In the genomic region with DNA sequence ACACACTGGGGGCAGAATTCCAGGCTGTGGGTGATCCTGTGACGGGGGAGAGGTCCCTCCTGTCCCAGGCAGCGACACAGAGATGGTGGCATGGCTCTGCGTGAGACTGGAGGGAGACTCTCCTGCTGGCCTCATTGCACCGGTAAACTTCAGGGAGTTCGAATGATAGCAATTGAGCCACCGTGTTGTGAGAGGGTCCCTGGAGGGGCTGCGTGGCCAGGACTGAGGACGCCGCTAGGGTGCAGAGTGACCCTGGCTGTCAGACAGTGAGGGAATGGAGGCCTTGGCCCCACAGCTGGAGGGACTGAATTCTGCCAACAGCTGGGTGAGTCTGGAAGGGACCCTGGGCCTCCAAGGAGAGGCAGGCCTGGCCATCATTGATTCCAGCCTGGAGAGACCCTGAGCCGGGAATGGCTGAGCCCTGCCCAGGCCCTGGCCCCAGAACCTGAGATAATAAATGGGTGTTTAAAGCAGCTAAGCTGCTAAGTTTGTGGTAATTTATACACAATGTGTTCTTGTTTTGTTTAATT, we compare ENCODE assay signal across 26 cellular contexts.
"Had no signal": no experiment of that assay in that cellular context is flagged by ENCODE, and none has a peak within 500 bp of the region (broad histone marks: within the 10 kb centered on the region; RNA-seq: fewer than 3 reads in every experiment).

No MANE protein-coding gene starts in this region.

- H3K36me3 ChIP-seq: colonic mucosa had no signal

- H3K4me1 ChIP-seq: colonic mucosa, esophagus muscularis mucosa, foreskin keratinocyte, gastroesophageal sphincter, heart left ventricle, prostate gland, right atrium auricular region, stomach, tibial artery had no signal

- H3K4me3 ChIP-seq: colonic mucosa, esophagus muscularis mucosa, gastroesophageal sphincter, heart left ventricle, hepatocyte, lung, prostate gland, right atrium auricular region, smooth muscle cell, stomach, tibial artery had no signal

- H3K9me3 ChIP-seq: colonic mucosa, esophagus muscularis mucosa, gastroesophageal sphincter, heart left ventricle, prostate gland, right atrium auricular region, stomach, tibial artery had no signal

- H3K4me2 ChIP-seq: hepatocyte, smooth muscle cell had no signal

- FAIRE-seq: endothelial cell of umbilical vein, keratinocyte, urothelium cell line had no signal

- ATAC-seq: foreskin keratinocyte, gastroesophageal sphincter, heart left ventricle, left lobe of liver, natural killer cell, sciatic nerve had no signal

- H3K27me3 ChIP-seq: colonic mucosa, esophagus muscularis mucosa, foreskin keratinocyte, gastroesophageal sphincter, heart left ventricle, hepatocyte, right atrium auricular region, stomach, tibial artery had no signal

- H3K27ac ChIP-seq: colonic mucosa, esophagus muscularis mucosa, foreskin keratinocyte, gastroesophageal sphincter, heart left ventricle, hepatocyte, prostate gland, right atrium auricular region, stomach, tibial artery had no signal

- DNase-seq: colonic mucosa; effector CD8-positive, alpha-beta T cell; endodermal cell; foreskin keratinocyte; immature natural killer cell; natural killer cell; stimulated activated CD4-positive, alpha-beta T cell treated with anti-CD3 and anti-CD28 coated beads, Interleukin-12 subunit alpha, Interleukin-12 subunit beta, amount 100 ng/mL, for 4 hours; stimulated activated CD4-positive, alpha-beta T cell treated with anti-CD3 and anti-CD28 coated beads, Interleukin-1b, Interleukin-23, amount 100 ng/mL, for 48 hours; stimulated activated CD4-positive, alpha-beta T cell treated with anti-CD3 and anti-CD28 coated beads, Interleukin-4, amount 100 ng/mL, for 1 hour; stimulated activated CD8-positive, alpha-beta memory T cell treated with anti-CD3 and anti-CD28 coated beads, Interleukin-4, amount 100 ng/mL, for 48 hours; stimulated activated naive CD4-positive, alpha-beta T cell treated with Interleukin-2 at 50 U/mL for 16 hours; stomach; tibial artery had no signal
